Comparison of ENCODE assay signal across 23 cellular contexts in genomic region chrX:39096599-39096998, GRCh38.
DNase-seq lines count a peak whose midpoint lies in the region; ATAC-seq lines count a peak whose summit lies in the region.
"Had no signal": no experiment of that assay in that cellular context is flagged by ENCODE, and none has a peak within 500 bp of the region (broad histone marks: within the 10 kb centered on the region; RNA-seq: fewer than 3 reads in every experiment).

No MANE protein-coding gene starts in this region.

- DNase-seq in NCI-H748 (lab: John Stamatoyannopoulos, UW; ENCODE audit: unreplicated experiment) (peak; percentile 3), NCI-H748 treated with DMSO at 0.1 percent for 48 hours (lab: John Stamatoyannopoulos, UW) (no peak), NCI-H1417 (lab: John Stamatoyannopoulos, UW) (peak in 2 of 3 experiments; percentile 52 to 76), RPMI8226 (peak; percentile 7), left colon (no peak), Right ventricle myocardium inferior (ENCODE audit: missing footprints) (no peak)
- DNase-seq in activated CD4-positive, alpha-beta T cell treated with anti-CD3 and anti-CD28 coated beads for 4 hours = no peak
- DNase-seq: AML-193; CD4-positive, alpha-beta T cell; COR-L47; Karpas-422; NCI-H1092; NCI-H187 treated with DMSO at 0.1 percent for 48 hours; NCI-H2107; NCI-H226; NCI-H510A; NCI-H82; T-helper 17 cell; T1000 had no signal

- ATAC-seq in left colon (no peak), Right ventricle myocardium inferior (no peak)
- ATAC-seq: A549, HepG2, Panc1, SK-N-SH treated with all-trans-retinoic acid at 6 μM for 48 hours, T-helper 17 cell had no signal

- intact Hi-C loops in left colon (cut with DNase I, micrococcal nuclease) = no loop called here
- intact Hi-C loops in Right ventricle myocardium inferior (cut with DNase I) = no loop called here

Comparison
In these comparisons a context has a peak if more than half of its experiments do, and no peak if none do; other contexts are left out.
1. DNase-seq: peak in NCI-H748 (single experiment), NCI-H1417 (2 of 3) and RPMI8226 (single experiment); none in NCI-H748 treated with DMSO at 0.1 percent for 48 hours (single experiment), left colon (0 of 2), activated CD4-positive, alpha-beta T cell treated with anti-CD3 and anti-CD28 coated beads for 4 hours (0 of 2) and Right ventricle myocardium inferior (single experiment).